ENCODE assay signal across 7 cellular contexts in genomic region chr15:89367485-89368451, GRCh38. TPM values are rescaled to one million over a fixed set of nuclear protein-coding genes. Genes with fewer than 3 reads are reported as not detected.
A peak's percentile ranks its signal among the peaks of the same experiment; 100 is the strongest.
DNase-seq lines count a peak whose midpoint lies in the region; ATAC-seq, FAIRE-seq and TF ChIP-seq lines count a peak whose summit lies in the region.

No MANE protein-coding gene starts in this region.

- H3K4me3 ChIP-seq in pancreas: peak overlapping the region in 1 of 4 donors; percentile 20
- no peak overlapping the region for H3K4me3 ChIP-seq in prostate gland

- H3K4me1 ChIP-seq in ES-I3 (ENCODE audit: insufficient read depth, low read length) (peaks cover 13% of the 10 kb centered on the region), pancreas (no peaks in the 10 kb centered on the region), prostate gland (replicated peaks) (peaks cover 3% of the 10 kb centered on the region)

- peak in 3 of 4 donors; percentile 24 to 50 (median 33) for ATAC-seq in pancreas

- intact Hi-C loops in pancreas (cut with DNase I): no loop called here
- intact Hi-C loops in prostate gland (cut with DNase I): no loop called here

- H3K9me3 ChIP-seq in ES-I3 (ENCODE audit: control insufficient read depth, insufficient read depth, low read length): no peaks in the 10 kb centered on the region; the same call in 1 of the 2 replicates
- H3K9me3 ChIP-seq in pancreas: no peaks in the 10 kb centered on the region
- no peaks in the 10 kb centered on the region for H3K9me3 ChIP-seq in prostate gland

- no peak for FAIRE-seq in pancreas (lab: Jason Lieb, UNC)

- H3K9me3 Mint-ChIP-seq in osteocyte (ENCODE audit: unreplicated experiment): no peaks in the 10 kb centered on the region

- H3K36me3 Mint-ChIP-seq in osteocyte (ENCODE audit: unreplicated experiment): no peaks in the 10 kb centered on the region

- no peak for TF ChIP-seq POLR2A in prostate gland (IDR thresholded peaks at IDR 0.05)

- peak overlapping the region; percentile 33; the same call in 1 of the 2 replicates for H3K9ac ChIP-seq in ES-I3 (ENCODE audit: low read depth, low read length)

- H3K27ac Mint-ChIP-seq in osteocyte (ENCODE audit: unreplicated experiment): no peak overlapping the region

- no peak overlapping the region for H3K27ac ChIP-seq in pancreas
- no peak overlapping the region for H3K27ac ChIP-seq in prostate gland

- H3K27me3 ChIP-seq in pancreas (peaks cover 0 to 71% (median 23%) of the 10 kb centered on the region in 4 donors), prostate gland (replicated peaks; ENCODE audit: insufficient read depth) (peaks cover 90% of the 10 kb centered on the region)

- WGBS in pancreas, 2 donors: 4% methylated on average over 79 to 90 of the region's 90 CpGs
- 2% methylated on average over 81 of the region's 90 CpGs for WGBS in prostate gland

- H3K4me3 Mint-ChIP-seq in osteocyte (ENCODE audit: unreplicated experiment): no peak overlapping the region

- peaks cover 10% of the 10 kb centered on the region for H3K4me1 Mint-ChIP-seq in osteocyte (ENCODE audit: unreplicated experiment)

- H3K27me3 Mint-ChIP-seq in osteocyte (ENCODE audit: unreplicated experiment): peaks cover 78% of the 10 kb centered on the region

- TF ChIP-seq CTCF in pancreas (IDR thresholded peaks at IDR 0.05) (no peak), osteocyte (IDR thresholded peaks at IDR 0.05) (no peak), prostate gland (IDR thresholded peaks at IDR 0.05) (no peak)

- DNase-seq in NCI-H2227 (lab: John Stamatoyannopoulos, UW; ENCODE audit: unreplicated experiment): peak; percentile 37
- DNase-seq in cerebellum (ENCODE audit: low spot score): peak; percentile 96
- DNase-seq in pancreas: peak in 1 of 6 donors; percentile 60
- no peak for DNase-seq in osteocyte (ENCODE audit: extremely low spot score, unreplicated experiment)
- no peak for DNase-seq in prostate gland (ENCODE audit: low spot score)
- no peak for DNase-seq in activated CD4-positive, CD25-positive, alpha-beta regulatory T cell (lab: John Stamatoyannopoulos, UW)

- H3K36me3 ChIP-seq in ES-I3 (ENCODE audit: insufficient read depth, low read length) (no peaks in the 10 kb centered on the region), pancreas (no peaks in the 10 kb centered on the region), prostate gland (no peaks in the 10 kb centered on the region)

RNA-seq across cellular contexts. Expression of gene POLG, which starts 33.1 kb away (rescaled TPM):
- 35.2 TPM for total RNA-seq in cerebellum
- total RNA-seq in pancreas: 10 to 100 TPM; 19.3 to 38.1 (median 23.0) TPM
- polyA plus RNA-seq in pancreas: 10 to 100 TPM; 48.5 to 52.0 TPM
- total RNA-seq in osteocyte: 52.0 and 60.8 TPM in 2 replicates
- 10 to 100 TPM; 54.3 to 92.0 TPM for total RNA-seq in prostate gland

Comparison
In these comparisons a context has a peak if more than half of its experiments do, and no peak if none do; other contexts are left out.
1. DNase-seq: peak in NCI-H2227 (single experiment) and cerebellum (single experiment); none in osteocyte (single experiment), prostate gland (single experiment) and activated CD4-positive, CD25-positive, alpha-beta regulatory T cell (0 of 4).